8 cellular contexts compared by ENCODE assay signal in the genomic region with DNA sequence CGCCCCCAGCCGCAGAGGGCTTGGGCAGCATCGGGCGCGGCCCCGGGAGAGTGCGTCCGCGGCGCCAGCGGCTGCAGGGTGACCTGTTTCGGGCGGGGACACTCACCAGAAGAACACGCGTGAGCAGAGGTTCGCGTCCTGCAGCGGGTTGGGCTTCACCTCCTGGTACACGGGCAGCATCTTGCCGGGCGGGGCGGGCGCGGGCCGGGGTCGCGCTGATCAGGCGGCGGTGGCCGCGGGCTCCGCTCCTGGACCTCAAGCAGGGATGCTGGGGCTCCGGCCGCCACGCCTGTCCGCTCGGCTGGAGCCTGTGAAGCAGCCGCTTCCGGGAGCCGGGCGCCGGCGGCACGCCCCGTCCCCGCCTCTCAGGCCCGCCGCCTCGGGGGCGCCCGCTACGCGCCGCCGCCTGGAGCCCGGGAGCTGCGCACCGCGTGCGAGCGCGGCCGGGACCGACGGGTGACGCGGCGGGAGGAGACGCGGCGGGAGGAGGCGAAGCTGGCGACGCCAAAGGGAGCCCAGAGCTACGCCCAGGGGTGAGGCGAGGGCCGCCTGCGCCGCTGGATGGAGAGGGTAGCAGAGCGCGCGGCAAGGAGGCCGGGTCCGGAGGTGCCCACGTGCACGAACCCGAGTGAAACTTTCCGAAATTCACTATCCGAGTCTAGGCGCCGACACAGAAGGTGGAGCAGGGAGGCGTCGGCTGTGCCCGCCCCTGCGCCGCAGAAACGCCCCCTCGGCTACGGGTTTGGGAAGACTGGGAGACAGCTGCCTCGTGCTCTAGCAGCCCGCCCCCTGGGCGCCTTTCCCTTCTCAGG. TPM values are rescaled to one million over a fixed set of nuclear protein-coding genes. Genes with fewer than 3 reads are reported as not detected.
A peak's percentile ranks its signal among the peaks of the same experiment; 100 is the strongest.
DNase-seq lines count a peak whose midpoint lies in the region; ATAC-seq lines count a peak whose summit lies in the region.

ABCC4 (minus strand) TSS at position 317 of the 812 bp plus-strand sequence; CDS start at position 180, 137 bp downstream.

- ATAC-seq in GM19023 (IDR thresholded peaks at IDR 0.05; ENCODE audit: unreplicated experiment), result peak; percentile 90
- peak; percentile 77 for ATAC-seq in HG03139 (IDR thresholded peaks at IDR 0.05; ENCODE audit: unreplicated experiment)

- DNase-seq in Ammon's horn (ENCODE audit: low spot score) (peak; percentile 64), NCI-H526 treated with DMSO at 0.1 percent for 48 hours (lab: John Stamatoyannopoulos, UW) (peak; percentile 84), lung microvascular endothelial cell (ENCODE audit: low read depth in 2 of 2) (peak; percentile 58 to 82)
- peak; percentile 39 to 42 for DNase-seq in activated CD4-positive, alpha-beta T cell treated with anti-CD3 and anti-CD28 coated beads, Interleukin-2, amount 50 U/mL, for 24 hours (ENCODE audit: low read depth in 1 of 2, low spot score in 1 of 2)
- DNase-seq in effector CD4-positive, alpha-beta T cell, result peak; percentile 23
- DNase-seq in stimulated activated CD8-positive, alpha-beta memory T cell treated with anti-CD3 and anti-CD28 coated beads, Interleukin-12 subunit alpha, Interleukin-12 subunit beta, amount 100 ng/mL, for 4 hours (ENCODE audit: low read depth), result peak; percentile 59

RNA-seq across cellular contexts. Expression of gene ABCC4, which starts in this region (rescaled TPM):
- total RNA-seq in lung microvascular endothelial cell, result 1.6 and 7.2 TPM in 2 replicates

Comparison
In these comparisons a context has a peak if more than half of its experiments do, and no peak if none do; other contexts are left out.
1. Peak in every context shown above with its lines: DNase-seq and ATAC-seq.
2. DNase-seq: peak in every context shown above with its lines; median percentile 84 in NCI-H526 treated with DMSO at 0.1 percent for 48 hours; 70 in lung microvascular endothelial cell; 64 in Ammon's horn; 59 in stimulated activated CD8-positive, alpha-beta memory T cell treated with anti-CD3 and anti-CD28 coated beads, Interleukin-12 subunit alpha, Interleukin-12 subunit beta, amount 100 ng/mL, for 4 hours; 40 in activated CD4-positive, alpha-beta T cell treated with anti-CD3 and anti-CD28 coated beads, Interleukin-2, amount 50 U/mL, for 24 hours; 23 in effector CD4-positive, alpha-beta T cell.